Comparison of ENCODE assay signal across 1 cellular context in the genomic region with DNA sequence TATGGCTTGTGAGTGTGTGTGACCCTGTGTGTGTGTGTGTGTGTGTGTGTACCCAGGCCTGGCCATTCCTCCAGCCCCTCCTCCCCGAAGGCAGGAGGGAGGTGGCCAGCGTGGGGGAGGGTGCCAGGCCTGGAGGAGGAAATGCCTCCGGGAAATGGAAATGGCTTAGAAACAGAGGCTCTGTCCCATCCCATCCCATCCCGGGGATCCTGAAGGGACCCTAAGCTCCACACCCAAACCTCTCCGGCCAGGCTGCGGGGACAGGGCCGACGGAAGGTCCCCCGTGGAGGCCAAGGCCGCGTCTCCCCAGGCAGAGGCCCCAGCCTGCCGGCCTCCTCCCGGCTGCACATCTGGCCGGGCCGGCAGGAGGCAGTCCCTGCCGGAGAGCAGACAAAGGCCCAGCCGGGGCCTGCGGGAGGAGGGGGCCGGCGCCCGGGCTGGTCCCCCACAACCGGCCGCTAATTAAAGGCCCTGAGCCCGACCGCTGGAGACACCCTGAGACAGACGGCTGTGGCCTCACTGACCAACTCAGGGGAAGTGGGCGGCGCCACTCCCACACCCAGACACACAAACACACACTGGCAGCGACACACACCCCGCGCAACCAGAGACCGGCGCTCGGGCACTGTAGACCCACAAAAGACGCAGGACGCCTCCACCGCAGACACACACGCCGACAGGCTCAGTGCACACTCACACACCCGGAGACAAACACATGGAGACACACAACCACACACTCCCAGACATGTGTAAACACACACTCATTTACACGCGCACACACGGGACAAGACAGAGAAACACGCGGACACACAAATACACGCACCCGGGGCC.
TF ChIP-seq lines count a peak whose summit lies in the region.

No MANE protein-coding gene starts in this region.

TF ChIP-seq in HepG2, 621 proteins besides CTCF, POLR2A, EP300 and RAD21 (continued from another document and continues in another):
- TF ChIP-seq, protein P1, sequence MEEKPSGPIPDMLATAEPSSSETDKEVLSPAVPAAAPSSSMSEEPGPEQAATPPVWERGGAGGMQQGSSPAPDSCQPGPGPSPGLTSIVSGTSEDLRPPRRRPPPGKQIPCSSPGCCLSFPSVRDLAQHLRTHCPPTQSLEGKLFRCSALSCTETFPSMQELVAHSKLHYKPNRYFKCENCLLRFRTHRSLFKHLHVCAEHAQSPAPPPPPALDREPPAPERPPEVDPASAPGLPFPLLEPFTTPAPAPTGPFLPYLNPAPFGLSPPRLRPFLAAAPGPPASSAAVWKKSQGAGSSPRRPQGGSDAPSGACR (CRISPR knock-in tag; IDR thresholded peaks at IDR 0.05) = no peak
- TF ChIP-seq RXRA (CRISPR knock-in tag; IDR thresholded peaks at IDR 0.05) (peak; percentile 10; the same call in 1 of the 2 replicates), KAT8 (CRISPR knock-in tag; IDR thresholded peaks at IDR 0.05) (peak; percentile 52; the same call in 1 of the 2 replicates), ZFX (CRISPR knock-in tag; IDR thresholded peaks at IDR 0.05; ENCODE audit: low read depth) (peak; percentile 92), ZFP90 (CRISPR knock-in tag; IDR thresholded peaks at IDR 0.05; ENCODE audit: borderline replicate concordance) (no peak), ZNF777 (CRISPR knock-in tag; IDR thresholded peaks at IDR 0.05) (peak; percentile 18; the same call in 1 of the 2 replicates), GTF3A (CRISPR knock-in tag; conservative IDR thresholded peaks at IDR 0.05) (no peak), KDM2A (CRISPR knock-in tag; IDR thresholded peaks at IDR 0.05; ENCODE audit: borderline replicate concordance, low read depth) (peak; percentile 31; the same call in 1 of the 2 replicates), ZNF501 (CRISPR knock-in tag; IDR thresholded peaks at IDR 0.05) (peak; percentile 65; the same call in 1 of the 2 replicates), ZNF788 (CRISPR knock-in tag; IDR thresholded peaks at IDR 0.05; ENCODE audit: borderline replicate concordance) (0 out of 2 replicates have a peak, but pooled peaks have one; percentile 7), HDAC1 (CRISPR knock-in tag; IDR thresholded peaks at IDR 0.05) (peak; percentile 41; the same call in 1 of the 2 replicates), JUND (CRISPR knock-in tag; IDR thresholded peaks at IDR 0.05) (peak; percentile 13; the same call in 1 of the 2 replicates), KLF9 (CRISPR knock-in tag; IDR thresholded peaks at IDR 0.05; ENCODE audit: low read depth) (no peak), AKAP8 (CRISPR knock-in tag; IDR thresholded peaks at IDR 0.05) (peak; percentile 49; the same call in 1 of the 2 replicates), ZSCAN25 (CRISPR knock-in tag; IDR thresholded peaks at IDR 0.05) (no peak), ZSCAN22 (CRISPR knock-in tag; IDR thresholded peaks at IDR 0.05) (no peak), NPAS2 (CRISPR knock-in tag; IDR thresholded peaks at IDR 0.05; ENCODE audit: borderline replicate concordance) (no peak), YY1 (IDR thresholded peaks at IDR 0.05; ENCODE audit: insufficient read depth, insufficient replicate concordance, low read depth, low read length) (peak; percentile 14), EED (CRISPR knock-in tag; IDR thresholded peaks at IDR 0.05) (no peak), LCORL (IDR thresholded peaks at IDR 0.05) (no peak), LCORL (CRISPR knock-in tag; IDR thresholded peaks at IDR 0.05) (0 out of 2 replicates have a peak, but pooled peaks have one; percentile 14), ARNT2 (CRISPR knock-in tag; IDR thresholded peaks at IDR 0.05; ENCODE audit: low read depth) (0 out of 2 replicates have a peak, but pooled peaks have one; percentile 39), MTA1 (CRISPR knock-in tag; IDR thresholded peaks at IDR 0.05; ENCODE audit: borderline replicate concordance) (no peak), ZNF543 (CRISPR knock-in tag; IDR thresholded peaks at IDR 0.05) (no peak), TBX2 (CRISPR knock-in tag; IDR thresholded peaks at IDR 0.05; ENCODE audit: borderline replicate concordance) (peak; percentile 70; the same call in 1 of the 2 replicates)
- TF ChIP-seq, protein P2, sequence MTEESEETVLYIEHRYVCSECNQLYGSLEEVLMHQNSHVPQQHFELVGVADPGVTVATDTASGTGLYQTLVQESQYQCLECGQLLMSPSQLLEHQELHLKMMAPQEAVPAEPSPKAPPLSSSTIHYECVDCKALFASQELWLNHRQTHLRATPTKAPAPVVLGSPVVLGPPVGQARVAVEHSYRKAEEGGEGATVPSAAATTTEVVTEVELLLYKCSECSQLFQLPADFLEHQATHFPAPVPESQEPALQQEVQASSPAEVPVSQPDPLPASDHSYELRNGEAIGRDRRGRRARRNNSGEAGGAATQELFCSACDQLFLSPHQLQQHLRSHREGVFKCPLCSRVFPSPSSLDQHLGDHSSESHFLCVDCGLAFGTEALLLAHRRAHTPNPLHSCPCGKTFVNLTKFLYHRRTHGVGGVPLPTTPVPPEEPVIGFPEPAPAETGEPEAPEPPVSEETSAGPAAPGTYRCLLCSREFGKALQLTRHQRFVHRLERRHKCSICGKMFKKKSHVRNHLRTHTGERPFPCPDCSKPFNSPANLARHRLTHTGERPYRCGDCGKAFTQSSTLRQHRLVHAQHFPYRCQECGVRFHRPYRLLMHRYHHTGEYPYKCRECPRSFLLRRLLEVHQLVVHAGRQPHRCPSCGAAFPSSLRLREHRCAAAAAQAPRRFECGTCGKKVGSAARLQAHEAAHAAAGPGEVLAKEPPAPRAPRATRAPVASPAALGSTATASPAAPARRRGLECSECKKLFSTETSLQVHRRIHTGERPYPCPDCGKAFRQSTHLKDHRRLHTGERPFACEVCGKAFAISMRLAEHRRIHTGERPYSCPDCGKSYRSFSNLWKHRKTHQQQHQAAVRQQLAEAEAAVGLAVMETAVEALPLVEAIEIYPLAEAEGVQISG (CRISPR knock-in tag; IDR thresholded peaks at IDR 0.05) = 0 out of 2 replicates have a peak, but pooled peaks have one; percentile 26
- TF ChIP-seq, protein P3, sequence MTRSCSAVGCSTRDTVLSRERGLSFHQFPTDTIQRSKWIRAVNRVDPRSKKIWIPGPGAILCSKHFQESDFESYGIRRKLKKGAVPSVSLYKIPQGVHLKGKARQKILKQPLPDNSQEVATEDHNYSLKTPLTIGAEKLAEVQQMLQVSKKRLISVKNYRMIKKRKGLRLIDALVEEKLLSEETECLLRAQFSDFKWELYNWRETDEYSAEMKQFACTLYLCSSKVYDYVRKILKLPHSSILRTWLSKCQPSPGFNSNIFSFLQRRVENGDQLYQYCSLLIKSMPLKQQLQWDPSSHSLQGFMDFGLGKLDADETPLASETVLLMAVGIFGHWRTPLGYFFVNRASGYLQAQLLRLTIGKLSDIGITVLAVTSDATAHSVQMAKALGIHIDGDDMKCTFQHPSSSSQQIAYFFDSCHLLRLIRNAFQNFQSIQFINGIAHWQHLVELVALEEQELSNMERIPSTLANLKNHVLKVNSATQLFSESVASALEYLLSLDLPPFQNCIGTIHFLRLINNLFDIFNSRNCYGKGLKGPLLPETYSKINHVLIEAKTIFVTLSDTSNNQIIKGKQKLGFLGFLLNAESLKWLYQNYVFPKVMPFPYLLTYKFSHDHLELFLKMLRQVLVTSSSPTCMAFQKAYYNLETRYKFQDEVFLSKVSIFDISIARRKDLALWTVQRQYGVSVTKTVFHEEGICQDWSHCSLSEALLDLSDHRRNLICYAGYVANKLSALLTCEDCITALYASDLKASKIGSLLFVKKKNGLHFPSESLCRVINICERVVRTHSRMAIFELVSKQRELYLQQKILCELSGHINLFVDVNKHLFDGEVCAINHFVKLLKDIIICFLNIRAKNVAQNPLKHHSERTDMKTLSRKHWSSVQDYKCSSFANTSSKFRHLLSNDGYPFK (CRISPR knock-in tag; IDR thresholded peaks at IDR 0.05; ENCODE audit: borderline replicate concordance) = peak; percentile 35; the same call in 1 of the 2 replicates
- TF ChIP-seq, protein P4, sequence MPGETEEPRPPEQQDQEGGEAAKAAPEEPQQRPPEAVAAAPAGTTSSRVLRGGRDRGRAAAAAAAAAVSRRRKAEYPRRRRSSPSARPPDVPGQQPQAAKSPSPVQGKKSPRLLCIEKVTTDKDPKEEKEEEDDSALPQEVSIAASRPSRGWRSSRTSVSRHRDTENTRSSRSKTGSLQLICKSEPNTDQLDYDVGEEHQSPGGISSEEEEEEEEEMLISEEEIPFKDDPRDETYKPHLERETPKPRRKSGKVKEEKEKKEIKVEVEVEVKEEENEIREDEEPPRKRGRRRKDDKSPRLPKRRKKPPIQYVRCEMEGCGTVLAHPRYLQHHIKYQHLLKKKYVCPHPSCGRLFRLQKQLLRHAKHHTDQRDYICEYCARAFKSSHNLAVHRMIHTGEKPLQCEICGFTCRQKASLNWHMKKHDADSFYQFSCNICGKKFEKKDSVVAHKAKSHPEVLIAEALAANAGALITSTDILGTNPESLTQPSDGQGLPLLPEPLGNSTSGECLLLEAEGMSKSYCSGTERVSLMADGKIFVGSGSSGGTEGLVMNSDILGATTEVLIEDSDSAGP (CRISPR knock-in tag; IDR thresholded peaks at IDR 0.05; ENCODE audit: borderline replicate concordance) = peak; percentile 51; the same call in 1 of the 2 replicates
- TF ChIP-seq, protein P5, sequence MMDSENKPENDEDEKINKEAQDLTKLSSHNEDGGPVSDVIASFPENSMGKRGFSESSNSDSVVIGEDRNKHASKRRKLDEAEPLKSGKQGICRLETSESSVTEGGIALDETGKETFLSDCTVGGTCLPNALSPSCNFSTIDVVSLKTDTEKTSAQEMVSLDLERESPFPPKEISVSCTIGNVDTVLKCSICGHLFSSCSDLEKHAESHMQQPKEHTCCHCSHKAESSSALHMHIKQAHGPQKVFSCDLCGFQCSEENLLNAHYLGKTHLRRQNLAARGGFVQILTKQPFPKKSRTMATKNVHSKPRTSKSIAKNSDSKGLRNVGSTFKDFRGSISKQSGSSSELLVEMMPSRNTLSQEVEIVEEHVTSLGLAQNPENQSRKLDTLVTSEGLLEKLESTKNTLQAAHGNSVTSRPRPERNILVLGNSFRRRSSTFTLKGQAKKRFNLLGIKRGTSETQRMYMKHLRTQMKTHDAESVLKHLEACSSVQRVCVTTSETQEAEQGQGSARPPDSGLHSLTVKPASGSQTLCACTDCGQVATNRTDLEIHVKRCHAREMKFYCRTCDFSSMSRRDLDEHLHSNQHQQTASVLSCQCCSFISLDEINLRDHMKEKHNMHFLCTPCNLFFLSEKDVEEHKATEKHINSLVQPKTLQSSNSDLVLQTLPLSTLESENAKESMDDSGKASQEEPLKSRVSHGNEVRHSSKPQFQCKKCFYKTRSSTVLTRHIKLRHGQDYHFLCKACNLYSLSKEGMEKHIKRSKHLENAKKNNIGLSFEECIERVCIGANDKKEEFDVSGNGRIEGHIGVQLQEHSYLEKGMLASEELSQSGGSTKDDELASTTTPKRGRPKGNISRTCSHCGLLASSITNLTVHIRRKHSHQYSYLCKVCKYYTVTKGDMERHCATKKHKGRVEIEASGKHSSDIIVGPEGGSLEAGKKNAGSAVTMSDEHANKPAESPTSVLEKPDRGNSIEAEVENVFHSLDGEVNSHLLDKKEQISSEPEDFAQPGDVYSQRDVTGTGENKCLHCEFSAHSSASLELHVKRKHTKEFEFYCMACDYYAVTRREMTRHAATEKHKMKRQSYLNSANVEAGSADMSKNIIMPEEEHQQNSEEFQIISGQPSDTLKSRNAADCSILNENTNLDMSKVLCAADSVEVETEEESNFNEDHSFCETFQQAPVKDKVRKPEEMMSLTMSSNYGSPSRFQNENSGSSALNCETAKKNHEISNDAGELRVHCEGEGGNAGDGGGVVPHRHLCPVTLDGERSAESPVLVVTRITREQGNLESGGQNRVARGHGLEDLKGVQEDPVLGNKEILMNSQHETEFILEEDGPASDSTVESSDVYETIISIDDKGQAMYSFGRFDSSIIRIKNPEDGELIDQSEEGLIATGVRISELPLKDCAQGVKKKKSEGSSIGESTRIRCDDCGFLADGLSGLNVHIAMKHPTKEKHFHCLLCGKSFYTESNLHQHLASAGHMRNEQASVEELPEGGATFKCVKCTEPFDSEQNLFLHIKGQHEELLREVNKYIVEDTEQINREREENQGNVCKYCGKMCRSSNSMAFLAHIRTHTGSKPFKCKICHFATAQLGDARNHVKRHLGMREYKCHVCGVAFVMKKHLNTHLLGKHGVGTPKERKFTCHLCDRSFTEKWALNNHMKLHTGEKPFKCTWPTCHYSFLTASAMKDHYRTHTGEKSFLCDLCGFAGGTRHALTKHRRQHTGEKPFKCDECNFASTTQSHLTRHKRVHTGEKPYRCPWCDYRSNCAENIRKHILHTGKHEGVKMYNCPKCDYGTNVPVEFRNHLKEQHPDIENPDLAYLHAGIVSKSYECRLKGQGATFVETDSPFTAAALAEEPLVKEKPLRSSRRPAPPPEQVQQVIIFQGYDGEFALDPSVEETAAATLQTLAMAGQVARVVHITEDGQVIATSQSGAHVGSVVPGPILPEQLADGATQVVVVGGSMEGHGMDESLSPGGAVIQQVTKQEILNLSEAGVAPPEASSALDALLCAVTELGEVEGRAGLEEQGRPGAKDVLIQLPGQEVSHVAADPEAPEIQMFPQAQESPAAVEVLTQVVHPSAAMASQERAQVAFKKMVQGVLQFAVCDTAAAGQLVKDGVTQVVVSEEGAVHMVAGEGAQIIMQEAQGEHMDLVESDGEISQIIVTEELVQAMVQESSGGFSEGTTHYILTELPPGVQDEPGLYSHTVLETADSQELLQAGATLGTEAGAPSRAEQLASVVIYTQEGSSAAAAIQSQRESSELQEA (CRISPR knock-in tag; IDR thresholded peaks at IDR 0.05; ENCODE audit: not compliant biosample characterization) = no peak
- TF ChIP-seq, protein P6, sequence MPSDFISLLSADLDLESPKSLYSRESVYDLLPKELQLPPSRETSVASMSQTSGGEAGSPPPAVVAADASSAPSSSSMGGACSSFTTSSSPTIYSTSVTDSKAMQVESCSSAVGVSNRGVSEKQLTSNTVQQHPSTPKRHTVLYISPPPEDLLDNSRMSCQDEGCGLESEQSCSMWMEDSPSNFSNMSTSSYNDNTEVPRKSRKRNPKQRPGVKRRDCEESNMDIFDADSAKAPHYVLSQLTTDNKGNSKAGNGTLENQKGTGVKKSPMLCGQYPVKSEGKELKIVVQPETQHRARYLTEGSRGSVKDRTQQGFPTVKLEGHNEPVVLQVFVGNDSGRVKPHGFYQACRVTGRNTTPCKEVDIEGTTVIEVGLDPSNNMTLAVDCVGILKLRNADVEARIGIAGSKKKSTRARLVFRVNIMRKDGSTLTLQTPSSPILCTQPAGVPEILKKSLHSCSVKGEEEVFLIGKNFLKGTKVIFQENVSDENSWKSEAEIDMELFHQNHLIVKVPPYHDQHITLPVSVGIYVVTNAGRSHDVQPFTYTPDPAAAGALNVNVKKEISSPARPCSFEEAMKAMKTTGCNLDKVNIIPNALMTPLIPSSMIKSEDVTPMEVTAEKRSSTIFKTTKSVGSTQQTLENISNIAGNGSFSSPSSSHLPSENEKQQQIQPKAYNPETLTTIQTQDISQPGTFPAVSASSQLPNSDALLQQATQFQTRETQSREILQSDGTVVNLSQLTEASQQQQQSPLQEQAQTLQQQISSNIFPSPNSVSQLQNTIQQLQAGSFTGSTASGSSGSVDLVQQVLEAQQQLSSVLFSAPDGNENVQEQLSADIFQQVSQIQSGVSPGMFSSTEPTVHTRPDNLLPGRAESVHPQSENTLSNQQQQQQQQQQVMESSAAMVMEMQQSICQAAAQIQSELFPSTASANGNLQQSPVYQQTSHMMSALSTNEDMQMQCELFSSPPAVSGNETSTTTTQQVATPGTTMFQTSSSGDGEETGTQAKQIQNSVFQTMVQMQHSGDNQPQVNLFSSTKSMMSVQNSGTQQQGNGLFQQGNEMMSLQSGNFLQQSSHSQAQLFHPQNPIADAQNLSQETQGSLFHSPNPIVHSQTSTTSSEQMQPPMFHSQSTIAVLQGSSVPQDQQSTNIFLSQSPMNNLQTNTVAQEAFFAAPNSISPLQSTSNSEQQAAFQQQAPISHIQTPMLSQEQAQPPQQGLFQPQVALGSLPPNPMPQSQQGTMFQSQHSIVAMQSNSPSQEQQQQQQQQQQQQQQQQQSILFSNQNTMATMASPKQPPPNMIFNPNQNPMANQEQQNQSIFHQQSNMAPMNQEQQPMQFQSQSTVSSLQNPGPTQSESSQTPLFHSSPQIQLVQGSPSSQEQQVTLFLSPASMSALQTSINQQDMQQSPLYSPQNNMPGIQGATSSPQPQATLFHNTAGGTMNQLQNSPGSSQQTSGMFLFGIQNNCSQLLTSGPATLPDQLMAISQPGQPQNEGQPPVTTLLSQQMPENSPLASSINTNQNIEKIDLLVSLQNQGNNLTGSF (CRISPR knock-in tag; IDR thresholded peaks at IDR 0.05) = no peak
